In the genomic region with DNA sequence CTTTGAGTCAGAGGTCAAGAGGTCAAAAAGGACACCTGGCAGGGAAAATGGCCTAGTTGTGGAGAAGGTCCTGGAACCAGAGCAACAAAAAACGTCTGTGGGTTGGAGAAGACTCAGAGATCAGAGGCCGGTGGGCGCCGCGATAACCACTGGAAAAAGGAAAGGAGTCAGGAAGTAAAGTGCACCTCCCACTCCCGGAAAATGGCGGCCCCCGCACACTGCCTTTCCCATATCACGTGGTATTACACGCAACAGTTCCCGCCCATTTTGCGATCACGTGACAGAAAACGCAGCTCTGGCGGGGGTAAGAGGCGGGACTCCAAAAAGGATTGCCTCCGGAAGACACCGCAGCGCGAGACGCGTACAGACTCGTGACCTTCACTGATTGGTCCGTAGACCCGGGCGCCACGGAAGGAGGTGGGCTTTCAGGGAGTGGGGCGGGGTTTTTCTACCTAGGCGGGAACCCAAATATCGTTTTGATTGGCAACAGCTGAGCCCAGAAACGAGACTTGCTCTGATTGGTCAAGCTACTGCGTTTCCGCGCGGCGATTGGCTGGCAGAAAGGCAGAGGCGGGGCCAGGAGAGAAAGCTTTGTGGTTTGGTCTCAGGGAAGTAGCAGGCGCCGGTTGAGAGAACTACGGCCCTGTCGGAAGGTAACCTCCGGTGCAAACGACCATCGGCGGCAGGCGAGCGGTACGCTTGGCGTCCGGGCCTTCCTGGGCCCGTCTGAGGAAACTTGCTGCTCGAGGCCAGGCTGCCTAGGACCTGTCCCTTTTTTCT, we compare ENCODE assay signal across 8 cellular contexts. TPM values are rescaled to one million over a fixed set of nuclear protein-coding genes. Genes with fewer than 3 reads are reported as not detected.
A peak's percentile ranks its signal among the peaks of the same experiment; 100 is the strongest.
DNase-seq lines count a peak whose midpoint lies in the region; ATAC-seq and TF ChIP-seq lines count a peak whose summit lies in the region.

A gene with protein sequence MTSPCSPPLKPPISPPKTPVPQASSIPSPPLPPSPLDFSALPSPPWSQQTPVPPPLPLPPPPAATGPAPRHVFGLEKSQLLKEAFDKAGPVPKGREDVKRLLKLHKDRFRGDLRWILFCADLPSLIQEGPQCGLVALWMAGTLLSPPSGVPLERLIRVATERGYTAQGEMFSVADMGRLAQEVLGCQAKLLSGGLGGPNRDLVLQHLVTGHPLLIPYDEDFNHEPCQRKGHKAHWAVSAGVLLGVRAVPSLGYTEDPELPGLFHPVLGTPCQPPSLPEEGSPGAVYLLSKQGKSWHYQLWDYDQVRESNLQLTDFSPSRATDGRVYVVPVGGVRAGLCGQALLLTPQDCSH (minus strand): TSS at position 193 of the 780 bp plus-strand sequence. CDS start 674 bp downstream, outside the sequence.

- peaks cover 9% of the 10 kb centered on the region for H3K23me2 ChIP-seq in H9 (ENCODE audit: insufficient read length, low read depth, low read length, poor library complexity, severe bottlenecking)

- no peak within 1 kb of the TSS for H2AFZ ChIP-seq in H9 (ENCODE audit: low read length)

- peak within 1 kb of the TSS; percentile 77 for H2BK12ac ChIP-seq in H9 (ENCODE audit: insufficient read length, low read depth, low read length)

- H3K27me3 ChIP-seq in H9 (ENCODE audit: insufficient read depth, low read length) (no peaks in the 10 kb centered on the region), MG63 (no peaks in the 10 kb centered on the region)

- peak within 1 kb of the TSS; percentile 98 for H2BK120ac ChIP-seq in H9 (ENCODE audit: low read depth, low read length, poor library complexity, severe bottlenecking)

- H3K9me3 Mint-ChIP-seq in H9: peaks cover 0 to 3% of the 10 kb centered on the region in 2 experiments; a peak in 1 of 5 replicates
- no peaks in the 10 kb centered on the region for H3K9me3 Mint-ChIP-seq in nephron progenitor cell
- no peaks in the 10 kb centered on the region for H3K9me3 Mint-ChIP-seq in stimulated activated naive CD8-positive, alpha-beta T cell treated with anti-CD3 and anti-CD28 coated beads, Interleukin-15, amount 100 ng/mL, for 72 hours

- peak within 1 kb of the TSS; percentile 100 for H3K14ac ChIP-seq in H9 (ENCODE audit: insufficient read depth, low read length)

- peak within 1 kb of the TSS; percentile 71 for H2BK5ac ChIP-seq in H9 (ENCODE audit: insufficient read length, low read length)

- H3K9me3 ChIP-seq in H9 (ENCODE audit: control insufficient read depth, low read depth, low read length): no peaks in the 10 kb centered on the region
- H3K9me3 ChIP-seq in MG63: no peaks in the 10 kb centered on the region

- H3K4me3 ChIP-seq in MG63: peak within 1 kb of the TSS; percentile 84

- H3K23ac ChIP-seq in H9 (ENCODE audit: insufficient read length, low read depth, low read length): no peak within 1 kb of the TSS

- H3K27me3 Mint-ChIP-seq in H9 (ENCODE audit: low read depth) (no peaks in the 10 kb centered on the region; the same call in none of the 2 replicates), nephron progenitor cell (ENCODE audit: low read depth, poor library complexity) (peaks cover 6% of the 10 kb centered on the region)
- no peaks in the 10 kb centered on the region for H3K27me3 Mint-ChIP-seq in stimulated activated naive CD8-positive, alpha-beta T cell treated with anti-CD3 and anti-CD28 coated beads, Interleukin-15, amount 100 ng/mL, for 72 hours

- peak within 1 kb of the TSS; percentile 86 for H3T11ph ChIP-seq in H9 (ENCODE audit: low read length)

- no peak for TF ChIP-seq CTCF in H9 (conservative IDR thresholded peaks at IDR 0.05)
- TF ChIP-seq CTCF in nephron progenitor cell (IDR thresholded peaks at IDR 0.05): no peak

- peaks cover 34% of the 10 kb centered on the region for H3K36me3 ChIP-seq in MG63

- peak within 1 kb of the TSS; percentile 82 for H4K91ac ChIP-seq in H9 (ENCODE audit: insufficient read length, low read depth, low read length)

- H3K4me1 Mint-ChIP-seq in H9 (peaks cover 26 to 37% of the 10 kb centered on the region in 2 experiments), nephron progenitor cell (peaks cover 63% of the 10 kb centered on the region)
- peaks cover 50% of the 10 kb centered on the region for H3K4me1 Mint-ChIP-seq in stimulated activated naive CD8-positive, alpha-beta T cell treated with anti-CD3 and anti-CD28 coated beads, Interleukin-15, amount 100 ng/mL, for 72 hours

- H3K4ac ChIP-seq in H9 (ENCODE audit: low read depth, low read length): peak within 1 kb of the TSS; percentile 71

- H2AK5ac ChIP-seq in H9 (ENCODE audit: insufficient read length, low read length): no peak within 1 kb of the TSS

- H4K20me1 ChIP-seq in H9 (ENCODE audit: control insufficient read depth, insufficient read depth, insufficient read length): no peaks in the 10 kb centered on the region

- peak within 1 kb of the TSS; percentile 85 for H3K4me2 ChIP-seq in H9 (ENCODE audit: insufficient read depth, insufficient read length, low read length)

- DNase-seq in ELR (ENCODE audit: low read depth) (peak; percentile 100), H9 (peak; percentile 100), MG63 (peak; percentile 99), SHP77 treated with DMSO at 0.1 percent for 48 hours (lab: John Stamatoyannopoulos, UW) (peak; percentile 100), activated gamma-delta T cell (lab: John Stamatoyannopoulos, UW) (peak; percentile 82), fibroblast of the conjunctiva (ENCODE audit: low read depth) (peak; percentile 100), nephron progenitor cell (peak; percentile 99)
- peak; percentile 99 to 100 for DNase-seq in stimulated activated naive CD8-positive, alpha-beta T cell treated with anti-CD3 and anti-CD28 coated beads, Interleukin-15, amount 100 ng/mL, for 72 hours

- peaks cover 30% of the 10 kb centered on the region; the same call in 1 of the 2 replicates for H3K79me2 ChIP-seq in H9 (ENCODE audit: insufficient read depth, low read length)

- ATAC-seq in stimulated activated naive CD8-positive, alpha-beta T cell treated with anti-CD3 and anti-CD28 coated beads, Interleukin-15, amount 100 ng/mL, for 72 hours: peak; percentile 91

- H3K79me1 ChIP-seq in H9 (ENCODE audit: insufficient read depth, low read depth, low read length, poor library complexity, severe bottlenecking): peaks cover 1% of the 10 kb centered on the region

- H3K4me1 ChIP-seq in H9 (ENCODE audit: insufficient read depth, low read length): no peaks in the 10 kb centered on the region; the same call in 1 of the 2 replicates

- peak within 1 kb of the TSS; percentile 99 for H3K27ac Mint-ChIP-seq in H9
- H3K27ac Mint-ChIP-seq in nephron progenitor cell: peak within 1 kb of the TSS; percentile 99
- peak within 1 kb of the TSS; percentile 98 to 99 for H3K27ac Mint-ChIP-seq in stimulated activated naive CD8-positive, alpha-beta T cell treated with anti-CD3 and anti-CD28 coated beads, Interleukin-15, amount 100 ng/mL, for 72 hours

- H4K5ac ChIP-seq in H9 (ENCODE audit: insufficient read length, low read depth, low read length): peak within 1 kb of the TSS; percentile 94

- peak within 1 kb of the TSS; percentile 95 for H3K56ac ChIP-seq in H9 (ENCODE audit: insufficient read length, low read depth, low read length)

- peak within 1 kb of the TSS; percentile 99 for H3K9ac ChIP-seq in H9 (ENCODE audit: extremely low read depth, insufficient read length, low read length)

- H3K18ac ChIP-seq in H9 (ENCODE audit: insufficient read length, low read depth, low read length): peak within 1 kb of the TSS; percentile 100

- H2BK20ac ChIP-seq in H9 (ENCODE audit: low read depth, low read length, poor library complexity, severe bottlenecking): no peak within 1 kb of the TSS

- peaks cover 32 to 42% (median 33%) of the 10 kb centered on the region in 3 experiments for H3K36me3 Mint-ChIP-seq in H9 (ENCODE audit: insufficient read depth in 1 of 3, low read depth in 3 of 3)
- peaks cover 26% of the 10 kb centered on the region for H3K36me3 Mint-ChIP-seq in nephron progenitor cell (ENCODE audit: low read depth)

- no peak within 1 kb of the TSS for H2BK15ac ChIP-seq in H9 (ENCODE audit: low read depth, low read length)

- peak within 1 kb of the TSS; percentile 93 for H3K27ac ChIP-seq in H9 (ENCODE audit: insufficient read length, low read depth, low read length)

- WGBS in H9 (ENCODE audit: extremely low coverage, insufficient read length, low lambda C conversion rate): no CpG with 5 or more reads among the region's 52 CpGs

- H4K8ac ChIP-seq in H9 (replicated peaks; ENCODE audit: insufficient read length, low read depth, low read length): peak within 1 kb of the TSS; percentile 78

- H3K4me3 Mint-ChIP-seq in H9 (peak within 1 kb of the TSS; percentile 95 to 98), nephron progenitor cell (peak within 1 kb of the TSS; percentile 94)
- peak within 1 kb of the TSS; percentile 96 to 98 for H3K4me3 Mint-ChIP-seq in stimulated activated naive CD8-positive, alpha-beta T cell treated with anti-CD3 and anti-CD28 coated beads, Interleukin-15, amount 100 ng/mL, for 72 hours

RNA-seq across cellular contexts. Expression of the gene that starts here (rescaled TPM):
- total RNA-seq in H9 (2021): 27.7 and 31.5 TPM in 2 replicates
- total RNA-seq in MG63 (2014; rRNA removed; shearing (Covaris generic); ENCODE audit: low replicate concordance): 0.95 and 3.6 TPM in 2 replicates

Comparison
In these comparisons a context has a peak if more than half of its experiments do, and no peak if none do; other contexts are left out.
1. Peak in every context shown above with its lines: DNase-seq, ATAC-seq, H3K4me3 ChIP-seq and H3K27ac ChIP-seq.